ENCODE assay signal across 1 cellular context in the genomic region with DNA sequence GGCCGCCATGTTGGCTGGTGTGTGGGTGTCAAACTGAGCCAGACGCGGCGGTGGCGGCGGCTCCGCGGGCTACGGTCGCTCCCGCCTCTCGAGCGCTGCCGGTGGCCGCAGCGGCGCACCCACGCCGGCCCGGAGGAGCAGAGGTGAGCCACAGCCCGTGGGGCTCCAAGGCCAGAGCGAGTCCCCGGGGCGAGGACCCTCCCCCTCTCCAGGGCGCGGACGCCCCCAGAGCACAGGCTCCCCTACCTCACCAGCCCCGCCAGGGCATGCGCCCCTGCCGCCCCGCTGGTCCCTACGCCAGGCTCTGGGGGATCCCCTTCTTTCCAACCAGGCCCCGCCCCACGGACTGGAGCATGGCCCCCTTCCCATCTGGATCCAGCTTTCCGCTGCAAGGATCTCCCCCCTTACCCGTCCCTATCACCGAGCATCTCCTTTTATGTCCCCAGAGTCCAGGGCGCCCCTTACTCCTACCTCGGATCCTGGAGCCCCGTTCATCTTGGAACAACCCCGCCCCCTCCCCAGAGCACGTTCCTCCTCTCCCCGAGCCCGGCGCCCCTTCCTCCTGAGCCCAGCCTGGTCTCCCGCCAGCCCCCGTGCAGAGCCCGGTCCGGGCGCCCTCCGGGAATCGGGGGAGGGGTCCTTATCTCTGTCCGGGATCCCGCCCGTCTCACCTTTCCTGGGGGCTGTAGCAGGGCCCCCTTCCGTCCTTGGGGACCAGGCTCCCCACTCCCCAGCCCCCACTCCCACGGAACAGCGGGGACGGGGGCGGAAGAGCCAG.
TF ChIP-seq lines count a peak whose summit lies in the region.

No MANE protein-coding gene starts in this region.

TF ChIP-seq in HepG2, 621 proteins besides CTCF, POLR2A, EP300 and RAD21 (continued from another document and continues in another):
- TF ChIP-seq BCLAF1 (IDR thresholded peaks at IDR 0.05) (no peak), TBL1XR1 (IDR thresholded peaks at IDR 0.05; ENCODE audit: borderline replicate concordance, low read length, partially characterized antibody) (no peak), TMF1 (CRISPR knock-in tag; IDR thresholded peaks at IDR 0.05; ENCODE audit: low read depth) (no peak), ZNF547 (CRISPR knock-in tag; IDR thresholded peaks at IDR 0.05) (peak; percentile 54; the same call in 1 of the 2 replicates), FOXK2 (IDR thresholded peaks at IDR 0.05) (no peak), ZNF337 (CRISPR knock-in tag; IDR thresholded peaks at IDR 0.05; ENCODE audit: borderline replicate concordance, low read depth) (no peak), RFXANK (CRISPR knock-in tag; IDR thresholded peaks at IDR 0.05) (no peak), AKAP8 (CRISPR knock-in tag; IDR thresholded peaks at IDR 0.05) (no peak), KLF6 (CRISPR knock-in tag; IDR thresholded peaks at IDR 0.05) (no peak), ZC3H13 (CRISPR knock-in tag; IDR thresholded peaks at IDR 0.05) (no peak), ZBTB4 (CRISPR knock-in tag; IDR thresholded peaks at IDR 0.05; ENCODE audit: borderline replicate concordance) (no peak), CERS6 (CRISPR knock-in tag; IDR thresholded peaks at IDR 0.05) (no peak), ZNF879 (CRISPR knock-in tag; IDR thresholded peaks at IDR 0.05) (no peak), ATF6 (CRISPR knock-in tag; conservative IDR thresholded peaks at IDR 0.05) (no peak), FOXA3 (CRISPR knock-in tag; IDR thresholded peaks at IDR 0.05) (no peak), ZNF264 (CRISPR knock-in tag; IDR thresholded peaks at IDR 0.05) (no peak), ZNF687 (CRISPR knock-in tag; IDR thresholded peaks at IDR 0.05) (peak; percentile 41), DNMT1 (CRISPR knock-in tag; IDR thresholded peaks at IDR 0.05) (0 out of 2 replicates have a peak, but pooled peaks have one; percentile 46), ARHGAP35 (CRISPR knock-in tag; IDR thresholded peaks at IDR 0.05; ENCODE audit: borderline replicate concordance) (no peak), TAF15 (IDR thresholded peaks at IDR 0.05; ENCODE audit: low read depth, low read length, poor library complexity, severe bottlenecking) (no peak), THAP8 (CRISPR knock-in tag; IDR thresholded peaks at IDR 0.05; ENCODE audit: borderline replicate concordance) (no peak), ETS1 (CRISPR knock-in tag; IDR thresholded peaks at IDR 0.05) (no peak), SOX13 (IDR thresholded peaks at IDR 0.05) (no peak), SOX13 (CRISPR knock-in tag; conservative IDR thresholded peaks at IDR 0.05 in 1 of 2, IDR thresholded peaks at IDR 0.05 in 1 of 2) (no peak), ZNF282 (IDR thresholded peaks at IDR 0.05; ENCODE audit: partially characterized antibody) (no peak), MNT (IDR thresholded peaks at IDR 0.05) (no peak), ZSCAN30 (CRISPR knock-in tag; IDR thresholded peaks at IDR 0.05) (no peak), TRIM22 (IDR thresholded peaks at IDR 0.05) (no peak), ZNF263 (CRISPR knock-in tag; IDR thresholded peaks at IDR 0.05) (0 out of 2 replicates have a peak, but pooled peaks have one; percentile 14), SRF (IDR thresholded peaks at IDR 0.05; ENCODE audit: low read depth, low read length) (no peak)
- TF ChIP-seq, protein P1, sequence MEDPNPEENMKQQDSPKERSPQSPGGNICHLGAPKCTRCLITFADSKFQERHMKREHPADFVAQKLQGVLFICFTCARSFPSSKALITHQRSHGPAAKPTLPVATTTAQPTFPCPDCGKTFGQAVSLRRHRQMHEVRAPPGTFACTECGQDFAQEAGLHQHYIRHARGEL (CRISPR knock-in tag; IDR thresholded peaks at IDR 0.05), result no peak
- TF ChIP-seq, protein P2, sequence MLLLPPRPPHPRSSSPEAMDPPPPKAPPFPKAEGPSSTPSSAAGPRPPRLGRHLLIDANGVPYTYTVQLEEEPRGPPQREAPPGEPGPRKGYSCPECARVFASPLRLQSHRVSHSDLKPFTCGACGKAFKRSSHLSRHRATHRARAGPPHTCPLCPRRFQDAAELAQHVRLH (CRISPR knock-in tag; IDR thresholded peaks at IDR 0.05; ENCODE audit: borderline replicate concordance, low read depth), result no peak
- TF ChIP-seq, protein P3, sequence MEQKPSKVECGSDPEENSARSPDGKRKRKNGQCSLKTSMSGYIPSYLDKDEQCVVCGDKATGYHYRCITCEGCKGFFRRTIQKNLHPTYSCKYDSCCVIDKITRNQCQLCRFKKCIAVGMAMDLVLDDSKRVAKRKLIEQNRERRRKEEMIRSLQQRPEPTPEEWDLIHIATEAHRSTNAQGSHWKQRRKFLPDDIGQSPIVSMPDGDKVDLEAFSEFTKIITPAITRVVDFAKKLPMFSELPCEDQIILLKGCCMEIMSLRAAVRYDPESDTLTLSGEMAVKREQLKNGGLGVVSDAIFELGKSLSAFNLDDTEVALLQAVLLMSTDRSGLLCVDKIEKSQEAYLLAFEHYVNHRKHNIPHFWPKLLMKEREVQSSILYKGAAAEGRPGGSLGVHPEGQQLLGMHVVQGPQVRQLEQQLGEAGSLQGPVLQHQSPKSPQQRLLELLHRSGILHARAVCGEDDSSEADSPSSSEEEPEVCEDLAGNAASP (CRISPR knock-in tag; IDR thresholded peaks at IDR 0.05; ENCODE audit: borderline replicate concordance), result no peak
